Comparison of ENCODE assay signal across 18 cellular contexts in the genomic region with DNA sequence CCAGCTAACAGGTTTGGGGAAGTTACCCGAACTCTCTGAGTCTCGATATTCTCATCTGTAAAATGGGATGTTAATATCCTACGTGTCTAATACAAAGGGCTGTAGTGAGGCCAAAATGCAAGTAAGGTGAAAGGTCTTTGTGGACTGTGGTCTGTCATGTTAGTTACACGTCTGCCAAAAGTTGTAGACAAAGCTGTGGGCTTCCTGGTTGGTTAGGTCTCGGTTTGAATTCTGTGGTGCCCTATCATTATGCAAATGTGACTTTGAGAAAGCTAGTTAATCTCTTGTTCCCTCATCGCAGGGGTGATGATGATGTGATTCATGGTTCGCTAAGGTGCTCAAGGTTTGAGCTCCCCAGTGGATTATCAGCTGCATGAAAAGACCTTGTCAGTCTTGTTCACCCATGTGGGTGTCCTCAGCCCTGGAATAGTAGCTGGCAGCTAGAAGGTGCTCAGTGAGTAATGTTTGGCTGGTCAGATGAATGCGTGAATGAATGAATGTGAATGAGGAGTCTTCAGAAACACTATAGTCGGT. TPM values are rescaled to one million over a fixed set of nuclear protein-coding genes. Genes with fewer than 3 reads are reported as not detected.
DNase-seq lines count a peak whose midpoint lies in the region; TF ChIP-seq lines count a peak whose summit lies in the region.
"Had no signal": no experiment of that assay in that cellular context is flagged by ENCODE, and none has a peak within 500 bp of the region (broad histone marks: within the 10 kb centered on the region; RNA-seq: fewer than 3 reads in every experiment).

No MANE protein-coding gene starts in this region.

- H3K27me3 Mint-ChIP-seq in immature natural killer cell (ENCODE audit: low read depth in 3 of 3), result peaks cover 0 to 2% (median 0%) of the 10 kb centered on the region in 3 donors

- peak overlapping the region; percentile 99 for H3K27ac ChIP-seq in left ventricle myocardium inferior (replicated peaks)
- H3K27ac ChIP-seq in right atrium auricular region, result no peak overlapping the region
- peak overlapping the region; percentile 54 for H3K27ac ChIP-seq in rectal smooth muscle tissue (ENCODE audit: low read depth, low read length)
- H3K27ac ChIP-seq in vagina, result no peak overlapping the region
- H3K27ac ChIP-seq: BLaER1, Peyer's patch had no signal

- no peak for TF ChIP-seq POLR2A in vagina (IDR thresholded peaks at IDR 0.05)

- H3K4me3 ChIP-seq in left ventricle myocardium inferior (no peak overlapping the region), right atrium auricular region (no peak overlapping the region), rectal smooth muscle tissue (ENCODE audit: low read length) (no peak overlapping the region), vagina (no peak overlapping the region)
- H3K4me3 ChIP-seq: BLaER1, MG63, Peyer's patch had no signal

- DNase-seq in left ventricle myocardium inferior (no peak), right atrium auricular region (ENCODE audit: low spot score) (no peak), immature natural killer cell (no peak), vagina (ENCODE audit: extremely low spot score in 2 of 2) (peak; percentile 16 to 58), MV-4-11 (lab: John Stamatoyannopoulos, UW) (no peak), activated gamma-delta T cell (lab: John Stamatoyannopoulos, UW) (no peak)
- DNase-seq in activated CD4-positive, CD25-positive, alpha-beta regulatory T cell (lab: John Stamatoyannopoulos, UW), result no peak
- DNase-seq: 8988T, DMS153, MG63, NCI-H1105, NCI-H1694, NCI-H2107, NCI-H226, NCI-H524 treated with DMSO at 0.1 percent for 48 hours, Peyer's patch had no signal

- H3K27me3 ChIP-seq in left ventricle myocardium inferior (ENCODE audit: low read depth) (no peaks in the 10 kb centered on the region), right atrium auricular region (no peaks in the 10 kb centered on the region), rectal smooth muscle tissue (ENCODE audit: control insufficient read depth, insufficient read depth, low read length) (no peaks in the 10 kb centered on the region), vagina (no peaks in the 10 kb centered on the region)
- H3K27me3 ChIP-seq: BLaER1, MG63, Peyer's patch had no signal

- H3K4me1 ChIP-seq in left ventricle myocardium inferior (peaks cover 77% of the 10 kb centered on the region), right atrium auricular region (peaks cover 0 to 13% of the 10 kb centered on the region in 2 donors), rectal smooth muscle tissue (ENCODE audit: control insufficient read depth, insufficient read depth, low read length) (peaks cover 14% of the 10 kb centered on the region), vagina (peaks cover 13% of the 10 kb centered on the region)
- H3K4me1 ChIP-seq: Peyer's patch had no signal

- H3K4me1 Mint-ChIP-seq in immature natural killer cell, result peaks cover 88 to 94% of the 10 kb centered on the region in 2 donors

- H3K4me3 Mint-ChIP-seq in immature natural killer cell, result peak overlapping the region in 2 of 5 donors; percentile 4 to 41

- H3K36me3 Mint-ChIP-seq in immature natural killer cell, result peaks cover 7 to 61% (median 21%) of the 10 kb centered on the region in 3 donors

- H3K36me3 ChIP-seq in left ventricle myocardium inferior (peaks cover 72% of the 10 kb centered on the region), right atrium auricular region (peaks cover 72% of the 10 kb centered on the region), rectal smooth muscle tissue (ENCODE audit: control insufficient read depth, insufficient read depth, low read length) (peaks cover 2% of the 10 kb centered on the region), vagina (peaks cover 0 to 53% of the 10 kb centered on the region in 2 donors)
- H3K36me3 ChIP-seq: Peyer's patch had no signal

- H3K9me3 ChIP-seq in left ventricle myocardium inferior (replicated peaks) (no peaks in the 10 kb centered on the region), right atrium auricular region (no peaks in the 10 kb centered on the region), vagina (no peaks in the 10 kb centered on the region)
- H3K9me3 ChIP-seq: BLaER1, MG63, Peyer's patch had no signal

- H3K9me3 Mint-ChIP-seq in immature natural killer cell, result no peaks in the 10 kb centered on the region

- TF ChIP-seq CTCF in left ventricle myocardium inferior (IDR thresholded peaks at IDR 0.05; ENCODE audit: borderline replicate concordance), result no peak
- TF ChIP-seq CTCF in right atrium auricular region (IDR thresholded peaks at IDR 0.05), result no peak
- TF ChIP-seq CTCF in vagina (IDR thresholded peaks at IDR 0.05), result no peak

- H3K27ac Mint-ChIP-seq in immature natural killer cell, result peak overlapping the region in 5 of 6 donors; percentile 20 to 74 (median 31)

- intact Hi-C loops in left ventricle myocardium inferior (cut with micrococcal nuclease) (loop anchor here (10.0 kb wide), 1 partner anchor 55 kb away; no protein-coding TSS in a partner anchor), vagina (cut with DNase I) (no loop called here)

- H3K9ac ChIP-seq in rectal smooth muscle tissue (ENCODE audit: low read length), result no peak overlapping the region
- H3K9ac ChIP-seq: BLaER1 had no signal

RNA-seq across cellular contexts. Expression of a gene that starts 23.1 kb away (rescaled TPM):
- 31.1 TPM for total RNA-seq in left ventricle myocardium inferior
- total RNA-seq in right atrium auricular region, result 10 to 100 TPM; 33.5 to 55.7 TPM
- polyA plus RNA-seq in immature natural killer cell, result 10 to 100 TPM; 40.7 to 82.6 (median 44.5) TPM
- 64.8 TPM for total RNA-seq in vagina

Comparison
In these comparisons a context has a peak if more than half of its experiments do, and no peak if none do; other contexts are left out.
1. H3K27ac ChIP-seq: peak in left ventricle myocardium inferior (single experiment) and rectal smooth muscle tissue (single experiment); none in right atrium auricular region (0 of 2) and vagina (single experiment).
2. DNase-seq: peak in vagina (2 of 2); none in left ventricle myocardium inferior (single experiment), right atrium auricular region (single experiment), immature natural killer cell (0 of 3), MV-4-11 (single experiment), activated gamma-delta T cell (single experiment) and activated CD4-positive, CD25-positive, alpha-beta regulatory T cell (0 of 4).